In genomic region chr9:113401027-113401792, GRCh38 we compare ENCODE assay signal across 8 cellular contexts. TPM values are rescaled to one million over a fixed set of nuclear protein-coding genes. Genes with fewer than 3 reads are reported as not detected.
A peak's percentile ranks its signal among the peaks of the same experiment; 100 is the strongest.
DNase-seq lines count a peak whose midpoint lies in the region; ATAC-seq and TF ChIP-seq lines count a peak whose summit lies in the region.

ALAD (minus strand) TSS chr9:113401284; CDS start chr9:113393559, 7,725 bp downstream.

- H3K36me3 ChIP-seq in Caco-2 (ENCODE audit: control insufficient read depth, insufficient read depth, low read length): no peaks in the 10 kb centered on the region
- H3K36me3 ChIP-seq in effector memory CD4-positive, alpha-beta T cell (ENCODE audit: control insufficient read depth, insufficient read depth, low read length): no peaks in the 10 kb centered on the region
- peaks cover 4 to 6% of the 10 kb centered on the region in 2 experiments for H3K36me3 ChIP-seq in mesenchymal stem cell (ENCODE audit: control insufficient read depth in 1 of 2, insufficient read depth in 2 of 2, low read depth in 1 of 2, low read length in 2 of 2)

- peak within 1 kb of the TSS; percentile 88 for H3K4me3 Mint-ChIP-seq in Caco-2 (ENCODE audit: unreplicated experiment)

- peak within 1 kb of the TSS; percentile 70 for H3K27ac Mint-ChIP-seq in Caco-2 (ENCODE audit: unreplicated experiment)

- H2BK5ac ChIP-seq in mesenchymal stem cell (ENCODE audit: low read depth, low read length, poor library complexity, severe bottlenecking): no peak within 1 kb of the TSS

- peak; percentile 92 to 95 for TF ChIP-seq CTCF in Caco-2 (IDR thresholded peaks at IDR 0.05; ENCODE audit: insufficient read depth in 1 of 2, low read depth in 1 of 2, low read length in 1 of 2, severe bottlenecking in 1 of 2, unreplicated experiment in 1 of 2)

- CTCF ChIA-PET in Caco-2 (lab: Charles Lee): interaction anchor here (0.5 to 2.9 kb wide), 15 partner anchors 9 to 257 kb away, joined by 3 to 16 read pairs (median 4); partner anchors contain the start of genes C9orf43, CDC26, HDHD3 and POLE3
- CTCF ChIA-PET in activated CD8-positive, alpha-beta memory T cell treated with anti-CD3 and anti-CD28 coated beads for 36 hours (lab: Charles Lee): interaction anchor here (0.6 to 2.6 kb wide), 14 partner anchors 9 to 260 kb away, joined by 3 to 18 read pairs (median 4); partner anchors contain the start of genes C9orf43, CDC26, POLE3 and PRPF4

- peak within 1 kb of the TSS; percentile 100 for H2AFZ ChIP-seq in mesenchymal stem cell (ENCODE audit: low read depth, low read length)

- DNase-seq in Caco-2 (peak; percentile 99 to 100), HT1080 (ENCODE audit: low read depth) (peak; percentile 98), NOMO-1 (lab: John Stamatoyannopoulos, UW; ENCODE audit: unreplicated experiment in 2 of 2) (peak; percentile 98 to 99), mesenchymal stem cell (peak; percentile 98)
- peak; percentile 97 to 99 (median 98) for DNase-seq in effector memory CD4-positive, alpha-beta T cell
- DNase-seq in stimulated activated CD8-positive, alpha-beta memory T cell treated with anti-CD3 and anti-CD28 coated beads, Interleukin-12 subunit alpha, Interleukin-12 subunit beta, amount 100 ng/mL, for 4 hours (ENCODE audit: low read depth): peak; percentile 99

- H3K9me3 Mint-ChIP-seq in Caco-2 (ENCODE audit: unreplicated experiment): no peaks in the 10 kb centered on the region

- H3K4me1 Mint-ChIP-seq in Caco-2 (ENCODE audit: low read depth, unreplicated experiment): peaks cover 19% of the 10 kb centered on the region

- H3K79me1 ChIP-seq in mesenchymal stem cell (replicated peaks; ENCODE audit: low read length, poor library complexity, severe bottlenecking): peaks cover 26% of the 10 kb centered on the region

- peak within 1 kb of the TSS; percentile 91 for H2AK5ac ChIP-seq in mesenchymal stem cell (ENCODE audit: low read length, severe bottlenecking)

- H3K4me3 ChIP-seq in Caco-2 (ENCODE audit: low read depth, low read length): peak within 1 kb of the TSS; percentile 72
- H3K4me3 ChIP-seq in effector memory CD4-positive, alpha-beta T cell (ENCODE audit: insufficient read depth, low read depth, low read length, poor library complexity, severe bottlenecking): peak within 1 kb of the TSS; percentile 99
- peak within 1 kb of the TSS; percentile 91 to 96 for H3K4me3 ChIP-seq in mesenchymal stem cell (ENCODE audit: insufficient read depth in 1 of 2, low read depth in 1 of 2, low read length in 2 of 2)

- peak; percentile 99 for ATAC-seq in GM21360 (IDR thresholded peaks at IDR 0.05; ENCODE audit: unreplicated experiment)

- H3K18ac ChIP-seq in mesenchymal stem cell (ENCODE audit: low read depth in 1 of 2, low read length in 2 of 2): peak within 1 kb of the TSS; percentile 81 to 92

- no peak within 1 kb of the TSS for H2BK120ac ChIP-seq in mesenchymal stem cell (ENCODE audit: low read depth, low read length)

- peak within 1 kb of the TSS; percentile 64 for H3K27ac ChIP-seq in effector memory CD4-positive, alpha-beta T cell (ENCODE audit: insufficient read depth, low read length, poor library complexity, severe bottlenecking)
- peak within 1 kb of the TSS; percentile 15 for H3K27ac ChIP-seq in mesenchymal stem cell (ENCODE audit: low read length, poor library complexity, severe bottlenecking)

- WGBS in mesenchymal stem cell: 2% methylated on average over 39 of the region's 50 CpGs

- POLR2A ChIA-PET in Caco-2 (lab: Charles Lee): interaction anchor here (0.6 to 2.0 kb wide), 5 partner anchors 9 to 126 kb away, joined by 3 to 9 read pairs (median 6); partner anchors contain the start of genes C9orf43, CDC26, HDHD3 and POLE3
- POLR2A ChIA-PET in activated CD8-positive, alpha-beta memory T cell treated with anti-CD3 and anti-CD28 coated beads for 36 hours (lab: Charles Lee): interaction anchor here (0.7 to 1.4 kb wide), 3 partner anchors 9 to 126 kb away, joined by 3 to 8 read pairs (median 6); partner anchors contain the start of genes C9orf43, CDC26, POLE3 and PRPF4

- H3K27me3 ChIP-seq in Caco-2 (replicated peaks; ENCODE audit: control insufficient read depth, insufficient read depth, low read length): no peaks in the 10 kb centered on the region
- no peaks in the 10 kb centered on the region for H3K27me3 ChIP-seq in effector memory CD4-positive, alpha-beta T cell (replicated peaks; ENCODE audit: control insufficient read depth, insufficient read depth, low read length, poor library complexity, severe bottlenecking)
- H3K27me3 ChIP-seq in mesenchymal stem cell (ENCODE audit: control insufficient read depth in 1 of 2, insufficient read depth in 1 of 2, low read length in 2 of 2): no peaks in the 10 kb centered on the region

- no peak within 1 kb of the TSS for H2BK15ac ChIP-seq in mesenchymal stem cell (ENCODE audit: low read depth, poor library complexity, severe bottlenecking)

- intact Hi-C loops in Caco-2 (cut with micrococcal nuclease; ENCODE audit: unreplicated experiment): loop anchor here (1.0 kb wide), 7 partner anchors 9 to 127 kb away; partner anchors contain the start of genes C9orf43 and POLE3

- peaks cover 36% of the 10 kb centered on the region for H3K4me1 ChIP-seq in Caco-2
- H3K4me1 ChIP-seq in effector memory CD4-positive, alpha-beta T cell (ENCODE audit: control insufficient read depth, insufficient read depth, low read length, poor library complexity, severe bottlenecking): peaks cover 8% of the 10 kb centered on the region
- H3K4me1 ChIP-seq in mesenchymal stem cell (ENCODE audit: control insufficient read depth, insufficient read depth, low read depth, low read length): peaks cover 26% of the 10 kb centered on the region

- H2BK12ac ChIP-seq in mesenchymal stem cell (ENCODE audit: low read length in 2 of 2): peak within 1 kb of the TSS in 1 of 2 experiments; percentile 56

- H4K91ac ChIP-seq in mesenchymal stem cell (ENCODE audit: low read length): peak within 1 kb of the TSS; percentile 34

- H3K36me3 Mint-ChIP-seq in Caco-2 (ENCODE audit: insufficient read depth, unreplicated experiment): peaks cover 11% of the 10 kb centered on the region

- peak within 1 kb of the TSS; percentile 77 for H3K4me2 ChIP-seq in mesenchymal stem cell (ENCODE audit: low read length, poor library complexity, severe bottlenecking)

- H3K9me3 ChIP-seq in Caco-2 (no peaks in the 10 kb centered on the region), mesenchymal stem cell (ENCODE audit: control insufficient read depth, low read length) (no peaks in the 10 kb centered on the region)
- H3K9me3 ChIP-seq in effector memory CD4-positive, alpha-beta T cell (ENCODE audit: control insufficient read depth, low read length): no peaks in the 10 kb centered on the region

- peak within 1 kb of the TSS in 1 of 2 experiments; percentile 63 for H3K4ac ChIP-seq in mesenchymal stem cell (ENCODE audit: low read depth in 1 of 2, low read length in 2 of 2)

- BruUV-seq in Caco-2 (replicated peaks; lab: Mats Ljungman, UMichigan): no TSS peak

- peak within 1 kb of the TSS in 1 of 2 experiments; percentile 99 for H3K14ac ChIP-seq in mesenchymal stem cell (ENCODE audit: low read length in 2 of 2)

- H4K8ac ChIP-seq in mesenchymal stem cell (ENCODE audit: low read length): peak within 1 kb of the TSS; percentile 75

- peak within 1 kb of the TSS; percentile 85 for H3K9ac ChIP-seq in mesenchymal stem cell (ENCODE audit: low read length)

- peak within 1 kb of the TSS in 1 of 2 experiments; percentile 72 for H3K23ac ChIP-seq in mesenchymal stem cell (ENCODE audit: low read length in 2 of 2)

- H3K27me3 Mint-ChIP-seq in Caco-2 (ENCODE audit: insufficient read depth, unreplicated experiment): no peaks in the 10 kb centered on the region

RNA-seq across cellular contexts. Expression of gene ALAD, which starts in this region (rescaled TPM):
- total RNA-seq in Caco-2 (2022): 43.6 and 48.8 TPM in 2 replicates
- 11.9 and 20.3 TPM in 2 replicates for total RNA-seq in HT1080 (2014; rRNA removed; shearing (Covaris generic))
- polyA plus RNA-seq in HT1080 (2015; cell fraction: cytosol; rRNA removed): 8.3 TPM in 2 replicates
- polyA plus RNA-seq in HT1080 (2015; cell fraction: nucleus; rRNA removed): 16.5 and 22.7 TPM in 2 replicates
- 10 to 100 TPM; 18.2 to 20.1 TPM for total RNA-seq in activated CD8-positive, alpha-beta memory T cell treated with anti-CD3 and anti-CD28 coated beads for 36 hours
- polyA plus RNA-seq in mesenchymal stem cell (2013, experiment 1 of 2): 24.0 TPM
- polyA plus RNA-seq in mesenchymal stem cell (2013, experiment 2 of 2): 22.8 TPM

Comparison
In these comparisons a context has a peak if more than half of its experiments do, and no peak if none do; other contexts are left out.
1. Peak in every context shown above with its lines: DNase-seq, ATAC-seq, H3K4me3 ChIP-seq and H3K27ac ChIP-seq.